In the genomic region with DNA sequence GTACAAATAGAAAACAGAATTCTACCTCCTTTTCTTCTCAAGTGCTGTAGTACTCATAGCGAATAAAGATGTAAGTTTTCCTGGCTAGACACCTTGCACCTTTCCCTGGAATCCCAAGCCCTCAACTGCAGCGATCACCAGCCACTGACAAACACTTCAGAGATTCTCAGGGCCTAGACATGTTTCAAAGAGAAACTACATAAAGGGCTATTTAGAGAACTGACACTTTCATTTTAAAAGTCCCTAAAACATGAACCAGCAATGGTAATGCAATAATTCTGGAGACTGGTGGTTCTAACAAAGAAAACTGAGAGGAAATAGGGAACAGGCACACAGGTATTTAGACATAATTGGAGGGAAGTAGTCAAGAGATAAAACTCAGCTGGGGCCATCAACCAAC, we compare ENCODE assay signal across 16 cellular contexts. TPM values are rescaled to one million over a fixed set of nuclear protein-coding genes. Genes with fewer than 3 reads are reported as not detected.
DNase-seq lines count a peak whose midpoint lies in the region; ATAC-seq lines count a peak whose summit lies in the region.
"Had no signal": no experiment of that assay in that cellular context is flagged by ENCODE, and none has a peak within 500 bp of the region (broad histone marks: within the 10 kb centered on the region; RNA-seq: fewer than 3 reads in every experiment).

No MANE protein-coding gene starts in this region.

- H3K36me3 ChIP-seq in H7 (replicated peaks; ENCODE audit: control insufficient read depth, insufficient read depth, low read length) = no peaks in the 10 kb centered on the region; the same call in none of the 2 replicates

- peak overlapping the region; percentile 58 for H3K27ac Mint-ChIP-seq in activated naive CD4-positive, alpha-beta T cell treated with anti-CD3 and anti-CD28 coated beads, Interleukin-2, amount 10 ng/mL, durations not matched to agents 7 days and 5 days
- no peak overlapping the region for H3K27ac Mint-ChIP-seq in activated naive CD4-positive, alpha-beta T cell treated with anti-CD3 and anti-CD28 coated beads, Interleukin-2, amount 50 U/mL, for 72 hours
- H3K27ac Mint-ChIP-seq: CD8-positive, alpha-beta T cell had no signal

- H3K4me3 Mint-ChIP-seq in activated naive CD4-positive, alpha-beta T cell treated with anti-CD3 and anti-CD28 coated beads, Interleukin-2, amount 10 ng/mL, durations not matched to agents 7 days and 5 days = no peak overlapping the region
- H3K4me3 Mint-ChIP-seq: CD14-positive monocyte; CD8-positive, alpha-beta T cell had no signal

- CTCF ChIA-PET in activated naive CD4-positive, alpha-beta T cell treated with anti-CD3 and anti-CD28 coated beads, Interleukin-2, amount 10 ng/mL, durations not matched to agents 7 days and 5 days (lab: Charles Lee) = no interaction called here

- ATAC-seq in activated naive CD4-positive, alpha-beta T cell treated with anti-CD3 and anti-CD28 coated beads, Interleukin-2, amount 50 U/mL, for 72 hours = no peak
- peak; percentile 40 for ATAC-seq in GM21360 (IDR thresholded peaks at IDR 0.05; ENCODE audit: unreplicated experiment)
- peak; percentile 62 for ATAC-seq in HG02884 (IDR thresholded peaks at IDR 0.05; ENCODE audit: unreplicated experiment)
- ATAC-seq in HG03175 (IDR thresholded peaks at IDR 0.05; ENCODE audit: unreplicated experiment) = no peak
- ATAC-seq: CD8-positive, alpha-beta T cell; HCT116; HepG2 had no signal

- no peaks in the 10 kb centered on the region for H3K27me3 Mint-ChIP-seq in activated naive CD4-positive, alpha-beta T cell treated with anti-CD3 and anti-CD28 coated beads, Interleukin-2, amount 10 ng/mL, durations not matched to agents 7 days and 5 days

- peaks cover 36% of the 10 kb centered on the region for H3K36me3 Mint-ChIP-seq in activated naive CD4-positive, alpha-beta T cell treated with anti-CD3 and anti-CD28 coated beads, Interleukin-2, amount 10 ng/mL, durations not matched to agents 7 days and 5 days
- H3K36me3 Mint-ChIP-seq in activated naive CD4-positive, alpha-beta T cell treated with anti-CD3 and anti-CD28 coated beads, Interleukin-2, amount 50 U/mL, for 72 hours = peaks cover 8 to 38% of the 10 kb centered on the region in 2 donors

- no peaks in the 10 kb centered on the region for H3K9me3 Mint-ChIP-seq in activated naive CD4-positive, alpha-beta T cell treated with anti-CD3 and anti-CD28 coated beads, Interleukin-2, amount 10 ng/mL, durations not matched to agents 7 days and 5 days
- H3K9me3 Mint-ChIP-seq in activated naive CD4-positive, alpha-beta T cell treated with anti-CD3 and anti-CD28 coated beads, Interleukin-2, amount 50 U/mL, for 72 hours = no peaks in the 10 kb centered on the region
- H3K9me3 Mint-ChIP-seq: CD8-positive, alpha-beta T cell had no signal

- DNase-seq in activated naive CD4-positive, alpha-beta T cell treated with anti-CD3 and anti-CD28 coated beads, Interleukin-2, amount 10 ng/mL, durations not matched to agents 7 days and 5 days = no peak
- no peak for DNase-seq in activated naive CD4-positive, alpha-beta T cell treated with anti-CD3 and anti-CD28 coated beads, Interleukin-2, amount 50 U/mL, for 72 hours (ENCODE audit: low spot score in 2 of 2)
- DNase-seq in mucosa of gallbladder (ENCODE audit: low spot score) (no peak), H7 (no peak), mesenteric fat pad (ENCODE audit: low spot score) (no peak)
- DNase-seq: CD8-positive, alpha-beta T cell; COR-L47; DMS153; DND-41; GDM1 had no signal

- H3K4me3 ChIP-seq in H7 (ENCODE audit: insufficient read depth, low read depth, low read length) = no peak overlapping the region

- no peaks in the 10 kb centered on the region for H3K27me3 ChIP-seq in H7 (ENCODE audit: control insufficient read depth, insufficient read depth, low read length)

- no peaks in the 10 kb centered on the region for H3K4me1 Mint-ChIP-seq in activated naive CD4-positive, alpha-beta T cell treated with anti-CD3 and anti-CD28 coated beads, Interleukin-2, amount 10 ng/mL, durations not matched to agents 7 days and 5 days

RNA-seq across cellular contexts. Expression of gene FANCB, which starts 35.7 kb away (rescaled TPM):
- 10 to 100 TPM; 20.9 to 21.8 TPM for total RNA-seq in activated naive CD4-positive, alpha-beta T cell treated with anti-CD3 and anti-CD28 coated beads, Interleukin-2, amount 50 U/mL, for 72 hours
- total RNA-seq in mucosa of gallbladder = 0.92 TPM
- 12.2 and 15.1 TPM in 2 replicates for total RNA-seq in H7 (2014; rRNA removed; shearing (Covaris generic))
- total RNA-seq in mesenteric fat pad = 1.1 TPM

RNA-seq across cellular contexts. Expression of gene MOSPD2, which starts 36.1 kb away (rescaled TPM):
- total RNA-seq in activated naive CD4-positive, alpha-beta T cell treated with anti-CD3 and anti-CD28 coated beads, Interleukin-2, amount 50 U/mL, for 72 hours = 10 to 100 TPM; 19.0 to 21.1 TPM
- total RNA-seq in mucosa of gallbladder (12.2 TPM), mesenteric fat pad (14.7 TPM)
- 16.2 and 23.0 TPM in 2 replicates for total RNA-seq in H7 (2014; rRNA removed; shearing (Covaris generic))

Comparison
In these comparisons a context has a peak if more than half of its experiments do, and no peak if none do; other contexts are left out.
1. ATAC-seq: peak in GM21360 (single experiment) and HG02884 (single experiment); none in activated naive CD4-positive, alpha-beta T cell treated with anti-CD3 and anti-CD28 coated beads, Interleukin-2, amount 50 U/mL, for 72 hours (0 of 2) and HG03175 (single experiment).